ENCODE assay signal across 24 cellular contexts in genomic region chr5:68618501-68618900, GRCh38.
"Had no signal": no experiment of that assay in that cellular context is flagged by ENCODE, and none has a peak within 500 bp of the region (broad histone marks: within the 10 kb centered on the region; RNA-seq: fewer than 3 reads in every experiment).

No MANE protein-coding gene starts in this region.

- H3K4me1 Mint-ChIP-seq: naive thymus-derived CD4-positive, alpha-beta T cell; natural killer cell; nephron; neural progenitor cell; stimulated activated effector memory CD8-positive, alpha-beta T cell treated with anti-CD3 and anti-CD28 coated beads, Interleukin-12 subunit alpha, Interleukin-12 subunit beta, amount 100 ng/mL, for 72 hours; stimulated activated naive B cell treated with anti-CD40 and anti-IgM and Interleukin-4, amounts not matched to agents 10 μg/mL and 1 μg/mL and 100 μg/mL, for 72 hours had no signal

- ATAC-seq: naive thymus-derived CD4-positive, alpha-beta T cell; natural killer cell; psoas muscle; right cardiac atrium; right lobe of liver; stimulated activated effector memory CD8-positive, alpha-beta T cell treated with anti-CD3 and anti-CD28 coated beads, Interleukin-12 subunit alpha, Interleukin-12 subunit beta, amount 100 ng/mL, for 72 hours; stimulated activated naive B cell treated with anti-CD40 and anti-IgM and Interleukin-4, amounts not matched to agents 10 μg/mL and 1 μg/mL and 100 μg/mL, for 72 hours had no signal

- H3K4me3 Mint-ChIP-seq: naive thymus-derived CD4-positive, alpha-beta T cell; natural killer cell; nephron; neural progenitor cell; stimulated activated effector memory CD8-positive, alpha-beta T cell treated with anti-CD3 and anti-CD28 coated beads, Interleukin-12 subunit alpha, Interleukin-12 subunit beta, amount 100 ng/mL, for 72 hours; stimulated activated naive B cell treated with anti-CD40 and anti-IgM and Interleukin-4, amounts not matched to agents 10 μg/mL and 1 μg/mL and 100 μg/mL, for 72 hours had no signal

- H3K36me3 Mint-ChIP-seq: natural killer cell; neural progenitor cell; stimulated activated effector memory CD8-positive, alpha-beta T cell treated with anti-CD3 and anti-CD28 coated beads, Interleukin-12 subunit alpha, Interleukin-12 subunit beta, amount 100 ng/mL, for 72 hours; stimulated activated naive B cell treated with anti-CD40 and anti-IgM and Interleukin-4, amounts not matched to agents 10 μg/mL and 1 μg/mL and 100 μg/mL, for 72 hours had no signal

- DNase-seq: naive thymus-derived CD4-positive, alpha-beta T cell; natural killer cell; occipital lobe; ovary; posterior cingulate gyrus; psoas muscle; right cardiac atrium; right lobe of liver; sigmoid colon; small intestine; stimulated activated CD4-positive, alpha-beta T cell treated with anti-CD3 and anti-CD28 coated beads, Interleukin-15, amount 100 ng/mL, for 24 hours; stimulated activated CD4-positive, alpha-beta T cell treated with anti-CD3 and anti-CD28 coated beads, Interleukin-2, amount 100 ng/mL, for 24 hours; stimulated activated CD4-positive, alpha-beta T cell treated with anti-CD3 and anti-CD28 coated beads, Interleukin-2, amount 100 ng/mL, for 48 hours; stimulated activated CD4-positive, alpha-beta T cell treated with anti-CD3 and anti-CD28 coated beads, Interleukin-4, amount 100 ng/mL, for 24 hours; stimulated activated naive B cell treated with anti-CD40 and anti-IgM and Interleukin-4, amounts not matched to agents 10 μg/mL and 1 μg/mL and 100 μg/mL, for 72 hours; stimulated activated naive CD4-positive, alpha-beta T cell treated with Interleukin-2 at 50 U/mL for 16 hours; stomach; thyroid gland; trophoblast cell; upper lobe of left lung had no signal

- H3K27ac Mint-ChIP-seq: naive thymus-derived CD4-positive, alpha-beta T cell; natural killer cell; nephron; neural progenitor cell; progenitor cell of endocrine pancreas; stimulated activated effector memory CD8-positive, alpha-beta T cell treated with anti-CD3 and anti-CD28 coated beads, Interleukin-12 subunit alpha, Interleukin-12 subunit beta, amount 100 ng/mL, for 72 hours; stimulated activated naive B cell treated with anti-CD40 and anti-IgM and Interleukin-4, amounts not matched to agents 10 μg/mL and 1 μg/mL and 100 μg/mL, for 72 hours had no signal

- H3K27me3 Mint-ChIP-seq: progenitor cell of endocrine pancreas had no signal
